33 cellular contexts compared by ENCODE assay signal in genomic region chr20:53338716-53339115, GRCh38.
A peak's percentile ranks its signal among the peaks of the same experiment; 100 is the strongest.
DNase-seq lines count a peak whose midpoint lies in the region; ATAC-seq, FAIRE-seq and TF ChIP-seq lines count a peak whose summit lies in the region.
"Had no signal": no experiment of that assay in that cellular context is flagged by ENCODE, and none has a peak within 500 bp of the region (broad histone marks: within the 10 kb centered on the region; RNA-seq: fewer than 3 reads in every experiment).

No MANE protein-coding gene starts in this region.

- H3K27me3 ChIP-seq in HepG2 (ENCODE audit: control insufficient read depth in 1 of 2, insufficient read depth in 2 of 2, low read length in 2 of 2) = no peaks in the 10 kb centered on the region; a peak in 1 of 5 replicates
- no peaks in the 10 kb centered on the region for H3K27me3 ChIP-seq in right lobe of liver
- peaks cover 0 to 7% of the 10 kb centered on the region in 2 experiments; a peak in 1 of 5 replicates for H3K27me3 ChIP-seq in K562 (ENCODE audit: control insufficient read depth in 2 of 2, insufficient read depth in 2 of 2, low read length in 2 of 2)
- H3K27me3 ChIP-seq in trophoblast cell (ENCODE audit: insufficient read depth, low read length) = no peaks in the 10 kb centered on the region
- H3K27me3 ChIP-seq: BE2C; BLaER1; BLaER1 treated with 17β-estradiol and CSF1 and Interleukin-3, amounts not matched to agents 10 nM and 100 nM had no signal

- H3K27ac ChIP-seq in HepG2 (ENCODE audit: extremely low read length, insufficient read depth, low read length) (no peak overlapping the region), right lobe of liver (no peak overlapping the region), K562 (ENCODE audit: extremely low read depth, low read depth, low read length) (no peak overlapping the region), trophoblast cell (ENCODE audit: low read depth, low read length) (no peak overlapping the region)
- H3K27ac ChIP-seq: 22Rv1; A549; BLaER1; BLaER1 treated with 17β-estradiol and CSF1 and Interleukin-3, amounts not matched to agents 10 nM and 100 nM; C4-2B had no signal

- H4K12ac ChIP-seq in trophoblast cell (ENCODE audit: low read depth, low read length) = no peak overlapping the region

- no peak for TF ChIP-seq RAD21 in HepG2 (CRISPR knock-in tag; IDR thresholded peaks at IDR 0.05)
- no peak for TF ChIP-seq RAD21 in K562 (CRISPR knock-in tag; conservative IDR thresholded peaks at IDR 0.05 in 1 of 2, IDR thresholded peaks at IDR 0.05 in 1 of 2)

- DNase-seq in HepG2 (ENCODE audit: low spot score) = no peak
- no peak for DNase-seq in right lobe of liver
- no peak for DNase-seq in K562 (ENCODE audit: extremely low read depth in 1 of 4, low spot score in 3 of 4)
- DNase-seq in trophoblast cell = peak; percentile 87 to 89
- DNase-seq in NCI-H1694 treated with DMSO at 0.1 percent for 48 hours (lab: John Stamatoyannopoulos, UW) = no peak
- DNase-seq: 8988T; ACHN; AML-193; BE2C; C1 segment of cervical spinal cord; Caco-2; Calu3; CD4-positive, alpha-beta memory T cell; CD4-positive, alpha-beta T cell; CD4-positive, CD25-positive, alpha-beta regulatory T cell; CD8-positive, alpha-beta memory T cell; CD8-positive, alpha-beta T cell; COR-L47; DMS 273 treated with DMSO at 0.1 percent for 48 hours; DMS153; DMS53; DMS79; DMS79 treated with DMSO at 0.1 percent for 48 hours; DND-41; EL had no signal

- TF ChIP-seq POLR2A in HepG2 (IDR thresholded peaks at IDR 0.05; ENCODE audit: insufficient read depth in 1 of 2, low read depth in 2 of 2, low read length in 2 of 2) (no peak), right lobe of liver (IDR thresholded peaks at IDR 0.05) (no peak), K562 (conservative IDR thresholded peaks at IDR 0.05) (no peak)

- FAIRE-seq in HepG2 (lab: Jason Lieb, UNC) = no peak
- peak; percentile 59 for FAIRE-seq in K562 (lab: Jason Lieb, UNC)
- FAIRE-seq: A204.1, A549, D721Med had no signal

- H4K91ac ChIP-seq in trophoblast cell (ENCODE audit: low read depth, low read length) = no peak overlapping the region

- no peak overlapping the region for H4K8ac ChIP-seq in trophoblast cell (ENCODE audit: low read depth, low read length)

- no peak overlapping the region for H3K4ac ChIP-seq in trophoblast cell (ENCODE audit: low read depth, low read length)

- 29% methylated on average over 4 of the region's 4 CpGs for WGBS in HepG2 (ENCODE audit: low lambda C conversion rate)
- WGBS in right lobe of liver (ENCODE audit: insufficient coverage, low coverage, low lambda C conversion rate, missing lambda C conversion rate) = 83% methylated on average over 3 of the region's 4 CpGs
- 20% methylated on average over 4 of the region's 4 CpGs for WGBS in K562 (ENCODE audit: insufficient coverage, low coverage, missing lambda C conversion rate)
- no CpG with 5 or more reads among the region's 4 CpGs for WGBS in trophoblast cell (ENCODE audit: extremely low coverage, insufficient coverage, insufficient read length)

- H3K79me1 ChIP-seq in trophoblast cell (ENCODE audit: low read length) = peaks cover 7% of the 10 kb centered on the region

- peaks cover 3% of the 10 kb centered on the region for H3K9me1 ChIP-seq in K562 (ENCODE audit: control insufficient read depth, insufficient read depth, low read length)

- no peak overlapping the region for H3K9ac ChIP-seq in HepG2 (ENCODE audit: insufficient read depth, low read depth, low read length)
- H3K9ac ChIP-seq in K562 (ENCODE audit: insufficient read depth in 1 of 2, low read depth in 2 of 2, low read length in 2 of 2) = no peak overlapping the region
- H3K9ac ChIP-seq in trophoblast cell (ENCODE audit: low read length) = no peak overlapping the region
- H3K9ac ChIP-seq: BLaER1; BLaER1 treated with 17β-estradiol and CSF1 and Interleukin-3, amounts not matched to agents 10 nM and 100 nM had no signal

- intact Hi-C loops in HepG2 (cut with micrococcal nuclease; ENCODE audit: unreplicated experiment) = no loop called here
- intact Hi-C loops in right lobe of liver (cut with DNase I) = no loop called here
- intact Hi-C loops in K562 (cut with micrococcal nuclease) = loop anchor here (5.0 kb wide), 1 partner anchor 121 kb away; no protein-coding TSS in a partner anchor

- H2BK5ac ChIP-seq in trophoblast cell (ENCODE audit: low read depth, low read length, poor library complexity) = no peak overlapping the region

- BruUV-seq in HepG2 (replicated peaks; lab: Mats Ljungman, UMichigan) = no TSS peak
- BruUV-seq in K562 (replicated peaks; lab: Mats Ljungman, UMichigan) = no TSS peak

- H2AFZ ChIP-seq in HepG2 (ENCODE audit: low read length) (no peak overlapping the region), K562 (ENCODE audit: low read depth, low read length) (no peak overlapping the region), trophoblast cell (ENCODE audit: insufficient read depth, low read length, poor library complexity) (no peak overlapping the region)

- POLR2A ChIA-PET in HepG2 (lab: Yijun Ruan, JAX) = no interaction called here
- POLR2A ChIA-PET in K562 (lab: Yijun Ruan, JAX) = interaction anchor here (0.7 to 1.0 kb wide), 3 partner anchors 8 to 83 kb away, joined by 3 to 4 read pairs (median 3); no protein-coding TSS in a partner anchor

- H3K18ac ChIP-seq in trophoblast cell (ENCODE audit: low read length) = no peak overlapping the region

- no peak for ATAC-seq in HepG2
- ATAC-seq in right lobe of liver = no peak
- no peak for ATAC-seq in K562
- no peak for ATAC-seq in HG03520 (IDR thresholded peaks at IDR 0.05; ENCODE audit: unreplicated experiment)
- ATAC-seq: A549; CD8-positive, alpha-beta T cell had no signal

- no peaks in the 10 kb centered on the region for H4K20me1 ChIP-seq in HepG2 (ENCODE audit: insufficient read depth, low read length)
- H4K20me1 ChIP-seq in K562 (replicated peaks; ENCODE audit: control insufficient read depth, insufficient read depth, low read length) = no peaks in the 10 kb centered on the region
- H4K20me1 ChIP-seq: BLaER1; BLaER1 treated with 17β-estradiol and CSF1 and Interleukin-3, amounts not matched to agents 10 nM and 100 nM had no signal

- H3K9me3 ChIP-seq in HepG2 (ENCODE audit: low read length) = no peaks in the 10 kb centered on the region
- no peaks in the 10 kb centered on the region for H3K9me3 ChIP-seq in right lobe of liver
- no peaks in the 10 kb centered on the region for H3K9me3 ChIP-seq in K562 (replicated peaks; ENCODE audit: control insufficient read depth, insufficient read depth, low read depth, low read length)
- H3K9me3 ChIP-seq in trophoblast cell (ENCODE audit: insufficient read depth, low read depth, low read length) = no peaks in the 10 kb centered on the region
- H3K9me3 ChIP-seq: A549; BE2C; BLaER1; BLaER1 treated with 17β-estradiol and CSF1 and Interleukin-3, amounts not matched to agents 10 nM and 100 nM; Caco-2 had no signal

- H3K4me3 ChIP-seq in HepG2 (replicated peaks in 1 of 3; ENCODE audit: insufficient read depth in 1 of 3, low read depth in 2 of 3, low read length in 3 of 3) (no peak overlapping the region), right lobe of liver (no peak overlapping the region), K562 (no peak overlapping the region), trophoblast cell (ENCODE audit: low read depth, low read length) (no peak overlapping the region)
- H3K4me3 ChIP-seq: A549; BLaER1; BLaER1 treated with 17β-estradiol and CSF1 and Interleukin-3, amounts not matched to agents 10 nM and 100 nM had no signal

- H3K79me2 ChIP-seq in HepG2 (ENCODE audit: insufficient read depth, low read length) = no peaks in the 10 kb centered on the region
- no peaks in the 10 kb centered on the region for H3K79me2 ChIP-seq in K562 (ENCODE audit: control insufficient read depth, insufficient read depth, low read length)
- H3K79me2 ChIP-seq in trophoblast cell (ENCODE audit: control insufficient read depth, insufficient read depth, low read length, poor library complexity) = no peaks in the 10 kb centered on the region

- no peak overlapping the region for H3K4me2 ChIP-seq in HepG2 (ENCODE audit: low read depth, low read length)
- H3K4me2 ChIP-seq in K562 (ENCODE audit: insufficient read depth, low read length) = no peak overlapping the region
- H3K4me2 ChIP-seq in trophoblast cell (ENCODE audit: low read length) = no peak overlapping the region
- H3K4me2 ChIP-seq: A549; BLaER1; BLaER1 treated with 17β-estradiol and CSF1 and Interleukin-3, amounts not matched to agents 10 nM and 100 nM had no signal

- no peak overlapping the region for H2BK12ac ChIP-seq in trophoblast cell (ENCODE audit: low read length)

- no peak for TF ChIP-seq CTCF in HepG2 (CRISPR knock-in tag; IDR thresholded peaks at IDR 0.05)
- no peak for TF ChIP-seq CTCF in right lobe of liver (IDR thresholded peaks at IDR 0.05)
- no peak for TF ChIP-seq CTCF in K562 (IDR thresholded peaks at IDR 0.05 in 2 of 3, conservative IDR thresholded peaks at IDR 0.05 in 1 of 3; ENCODE audit: insufficient read depth in 2 of 3, low read depth in 1 of 3, low read length in 3 of 3)

- TF ChIP-seq EP300 in HepG2 (IDR thresholded peaks at IDR 0.05; ENCODE audit: low read depth in 2 of 2, low read length in 2 of 2) (no peak), HepG2 (CRISPR knock-in tag; IDR thresholded peaks at IDR 0.05; ENCODE audit: borderline replicate concordance) (no peak), K562 (IDR thresholded peaks at IDR 0.05; ENCODE audit: low read length) (no peak)

- CTCF ChIA-PET in HepG2 (lab: Yijun Ruan, JAX; ENCODE audit: low intra/inter-chr PET ratio, low total read pairs) = no interaction called here
- CTCF ChIA-PET in K562 (lab: Yijun Ruan, JAX; ENCODE audit: low intra/inter-chr PET ratio) = no interaction called here

- no peak overlapping the region for H2BK120ac ChIP-seq in trophoblast cell (ENCODE audit: insufficient read depth, low read length, poor library complexity)

- H3K14ac ChIP-seq in trophoblast cell (ENCODE audit: low read length) = no peak overlapping the region

- H3K23ac ChIP-seq in trophoblast cell (ENCODE audit: low read length) = no peak overlapping the region

- H3K4me1 ChIP-seq in HepG2 (ENCODE audit: insufficient read depth, low read length) (no peaks in the 10 kb centered on the region), right lobe of liver (no peaks in the 10 kb centered on the region), K562 (replicated peaks in 1 of 2; ENCODE audit: control insufficient read depth in 2 of 2, insufficient read depth in 2 of 2, low read length in 2 of 2) (peaks cover 0 to 2% of the 10 kb centered on the region in 2 experiments; a peak in 3 of 5 replicates), trophoblast cell (ENCODE audit: control insufficient read depth in 1 of 2, insufficient read depth in 2 of 2, low read length in 2 of 2) (peaks cover 3 to 6% of the 10 kb centered on the region in 2 experiments)
- H3K4me1 ChIP-seq: A549; BE2C; BLaER1; BLaER1 treated with 17β-estradiol and CSF1 and Interleukin-3, amounts not matched to agents 10 nM and 100 nM; Caco-2 had no signal

- in situ Hi-C loops in HepG2 (cut with HindIII; ENCODE audit: extremely low pct_ligation_motif_present, low pct_unique_long_range_greater_than_20kb) = no loop called here
- in situ Hi-C loops in K562 (cut with MboI) = no loop called here

- H2AK5ac ChIP-seq in trophoblast cell (ENCODE audit: low read length) = no peak overlapping the region

- H3K36me3 ChIP-seq in HepG2 (replicated peaks in 1 of 2; ENCODE audit: control insufficient read depth in 1 of 2, insufficient read depth in 2 of 2, low read length in 2 of 2) = no peaks in the 10 kb centered on the region
- no peaks in the 10 kb centered on the region for H3K36me3 ChIP-seq in right lobe of liver
- no peaks in the 10 kb centered on the region for H3K36me3 ChIP-seq in K562 (ENCODE audit: control insufficient read depth, insufficient read depth, low read length)
- no peaks in the 10 kb centered on the region for H3K36me3 ChIP-seq in trophoblast cell (ENCODE audit: control insufficient read depth in 1 of 2, insufficient read depth in 2 of 2, low read length in 2 of 2)
- H3K36me3 ChIP-seq: BE2C; BLaER1; BLaER1 treated with 17β-estradiol and CSF1 and Interleukin-3, amounts not matched to agents 10 nM and 100 nM had no signal

Comparison
In these comparisons a context has a peak if more than half of its experiments do, and no peak if none do; other contexts are left out.
1. DNase-seq: peak in trophoblast cell (2 of 2); none in HepG2 (single experiment), right lobe of liver (0 of 3), K562 (0 of 4) and NCI-H1694 treated with DMSO at 0.1 percent for 48 hours (single experiment).